ENCODE assay signal across 20 cellular contexts in the genomic region with DNA sequence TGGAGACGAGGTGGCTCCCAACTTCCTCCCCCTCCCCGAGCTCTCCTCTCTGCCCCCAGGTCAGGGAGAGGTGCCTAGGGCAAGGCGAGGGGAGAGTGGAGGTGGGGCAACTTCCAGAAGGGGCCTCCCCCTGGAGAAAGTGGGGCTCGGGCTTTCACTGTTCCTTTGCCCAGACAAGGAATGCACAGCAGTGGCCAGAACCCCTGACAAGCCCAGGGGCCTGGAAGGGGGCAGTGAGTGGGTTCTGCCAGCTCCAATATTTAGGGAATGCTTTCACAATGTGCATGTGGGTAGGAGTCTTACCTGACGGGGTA. TPM values are rescaled to one million over a fixed set of nuclear protein-coding genes. Genes with fewer than 3 reads are reported as not detected.
DNase-seq lines count a peak whose midpoint lies in the region; ATAC-seq and TF ChIP-seq lines count a peak whose summit lies in the region.
"Had no signal": no experiment of that assay in that cellular context is flagged by ENCODE, and none has a peak within 500 bp of the region (broad histone marks: within the 10 kb centered on the region; RNA-seq: fewer than 3 reads in every experiment).

No MANE protein-coding gene starts in this region.

- H3K27me3 ChIP-seq in mucosa of rectum (ENCODE audit: control insufficient read depth in 2 of 2, insufficient read depth in 2 of 2, low read length in 2 of 2) = no peaks in the 10 kb centered on the region

- DNase-seq in D341Med (ENCODE audit: low spot score) = peak; percentile 34
- DNase-seq in sciatic nerve (ENCODE audit: low spot score) = no peak
- no peak for DNase-seq in stimulated activated CD4-positive, alpha-beta T cell treated with anti-CD3 and anti-CD28 coated beads, Interleukin-4, amount 100 ng/mL, for 24 hours
- DNase-seq in globus pallidus (ENCODE audit: low spot score) = no peak
- DNase-seq in stimulated activated CD4-positive, alpha-beta T cell treated with anti-CD3 and anti-CD28 coated beads, Interleukin-1b, Interleukin-23, amount 100 ng/mL, for 48 hours = no peak
- no peak for DNase-seq in activated T-cell treated with anti-CD3 and anti-CD28 coated beads for 4 hours
- DNase-seq: AML-193, GF-D8, HCEC 1CT, KBM-7, NCI-H1092 treated with DMSO at 0.1 percent for 48 hours, NCI-H1694, NCI-H446 treated with DMSO at 0.1 percent for 48 hours, NCI-H748 treated with DMSO at 0.1 percent for 48 hours, SHP77 treated with DMSO at 0.1 percent for 48 hours had no signal

- H3K27ac ChIP-seq in VCaP (peak overlapping the region; percentile 65), mucosa of rectum (ENCODE audit: low read depth in 2 of 2, low read length in 2 of 2) (peak overlapping the region; percentile 71 to 86)
- H3K27ac ChIP-seq: HL-60 had no signal

- peak overlapping the region; percentile 24 to 62 for H3K9ac ChIP-seq in mucosa of rectum (ENCODE audit: low read depth in 1 of 2, low read length in 2 of 2)

- ATAC-seq in sciatic nerve = peak; percentile 7
- ATAC-seq: Panc1 had no signal

- no peak overlapping the region for H3K4me3 ChIP-seq in mucosa of rectum (ENCODE audit: low read length in 2 of 2)

- no peak for TF ChIP-seq CTCF in VCaP (conservative IDR thresholded peaks at IDR 0.05)

- no peaks in the 10 kb centered on the region for H3K9me3 ChIP-seq in mucosa of rectum (ENCODE audit: control insufficient read depth in 2 of 2, low read length in 2 of 2)

- intact Hi-C loops in sciatic nerve (cut with DNase I) = no loop called here

- peaks cover 42 to 49% of the 10 kb centered on the region in 2 donors for H3K4me1 ChIP-seq in mucosa of rectum (ENCODE audit: control insufficient read depth in 2 of 2, insufficient read depth in 2 of 2, low read length in 2 of 2)

- no peaks in the 10 kb centered on the region for H3K36me3 ChIP-seq in mucosa of rectum (ENCODE audit: control insufficient read depth in 2 of 2, insufficient read depth in 2 of 2, low read length in 2 of 2)

RNA-seq across cellular contexts. Expression of gene SP2, which starts 11.7 kb away (rescaled TPM):
- 24.2 TPM for total RNA-seq in sciatic nerve

RNA-seq across cellular contexts. Expression of gene SP6, which starts 33.4 kb away (rescaled TPM):
- 0.62 TPM for total RNA-seq in sciatic nerve
- total RNA-seq: CD4-positive, alpha-beta memory T cell had no signal

RNA-seq across cellular contexts. Expression of gene SCRN2, which starts 43.3 kb away (rescaled TPM):
- 39.4 TPM for total RNA-seq in sciatic nerve

RNA-seq across cellular contexts. Expression of gene LRRC46, which starts 52.9 kb away (rescaled TPM):
- total RNA-seq in sciatic nerve = 0.89 TPM

RNA-seq across cellular contexts. Expression of gene MRPL10, which starts 53.0 kb away (rescaled TPM):
- total RNA-seq in sciatic nerve = 26.6 TPM
